In genomic region chr2:3041246-3041645, GRCh38 we compare ENCODE assay signal across 1 cellular context.
TF ChIP-seq lines count a peak whose summit lies in the region.

No MANE protein-coding gene starts in this region.

TF ChIP-seq in GM23338, 12 proteins besides CTCF, POLR2A, EP300 and RAD21 (continued from another document):
- TF ChIP-seq REST (IDR thresholded peaks at IDR 0.05; ENCODE audit: unreplicated experiment) = no peak
